ENCODE assay signal across 23 cellular contexts in the genomic region with DNA sequence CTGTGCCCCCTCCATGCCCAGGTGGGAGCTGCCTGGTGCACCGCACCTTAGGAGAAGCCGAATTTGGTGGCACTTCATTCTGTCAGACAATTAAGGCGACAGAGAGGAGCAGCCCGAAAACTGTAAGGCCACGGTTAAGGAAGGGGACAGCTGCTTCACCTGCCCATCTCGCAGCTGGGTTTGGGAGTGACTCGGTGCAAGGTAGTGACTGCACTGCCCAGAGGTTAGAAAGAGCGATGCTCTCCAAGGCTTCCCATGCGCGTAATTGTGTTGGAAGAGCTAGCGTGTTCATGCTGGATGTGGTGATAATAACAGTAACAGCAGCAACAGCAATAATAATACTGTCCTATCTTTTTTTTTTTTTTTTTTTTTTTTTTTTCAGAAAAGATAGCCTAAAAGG.
DNase-seq lines count a peak whose midpoint lies in the region; FAIRE-seq and TF ChIP-seq lines count a peak whose summit lies in the region.
"Had no signal": no experiment of that assay in that cellular context is flagged by ENCODE, and none has a peak within 500 bp of the region (broad histone marks: within the 10 kb centered on the region; RNA-seq: fewer than 3 reads in every experiment).

No MANE protein-coding gene starts in this region.

- peak; percentile 9 for DNase-seq in NCI-H2227 (lab: John Stamatoyannopoulos, UW; ENCODE audit: unreplicated experiment)
- no peak for DNase-seq in NCI-H2227 treated with DMSO at 0.1 percent for 48 hours (lab: John Stamatoyannopoulos, UW)
- DNase-seq in epithelial cell of proximal tubule (ENCODE audit: low read depth): no peak
- no peak for DNase-seq in type B pancreatic cell (ENCODE audit: extremely low spot score, unreplicated experiment)
- DNase-seq in GM12891 (ENCODE audit: insufficient read length, low spot score): no peak
- no peak for DNase-seq in SIG-M5 (lab: John Stamatoyannopoulos, UW)
- no peak for DNase-seq in esophagus squamous epithelium (lab: John Stamatoyannopoulos, UW)
- DNase-seq: activated CD4-positive, alpha-beta T cell treated with anti-CD3 and anti-CD28 coated beads for 4 hours; activated naive CD4-positive, alpha-beta T cell; activated T-cell treated with anti-CD3 and anti-CD28 coated beads, Interleukin-2, amount 50 U/mL, for 24 hours; CD4-positive, CD25-positive, alpha-beta regulatory T cell; colonic mucosa; DMS 273 treated with DMSO at 0.1 percent for 48 hours; left lung; NCI-H1436 treated with DMSO at 0.1 percent for 48 hours; NCI-H510A treated with DMSO at 0.1 percent for 48 hours; Peyer's patch; stimulated activated CD4-positive, alpha-beta T cell treated with anti-CD3 and anti-CD28 coated beads, Interleukin-1b, Interleukin-23, amount 100 ng/mL, for 48 hours; upper lobe of right lung had no signal

- FAIRE-seq in GM12891 (lab: Jason Lieb, UNC): no peak

- H3K4me1 ChIP-seq in mesodermal cell (ENCODE audit: control insufficient read depth, insufficient read depth, low read length, poor library complexity, severe bottlenecking): no peaks in the 10 kb centered on the region
- no peaks in the 10 kb centered on the region for H3K4me1 ChIP-seq in esophagus squamous epithelium
- H3K4me1 ChIP-seq: breast epithelium, colonic mucosa, left lung, Peyer's patch, upper lobe of right lung had no signal

- no peaks in the 10 kb centered on the region for H3K36me3 ChIP-seq in mesodermal cell (ENCODE audit: control insufficient read depth, insufficient read depth, low read length)
- no peaks in the 10 kb centered on the region for H3K36me3 ChIP-seq in esophagus squamous epithelium
- H3K36me3 ChIP-seq: breast epithelium, colonic mucosa, left lung, Peyer's patch, upper lobe of right lung had no signal

- H3K9me3 Mint-ChIP-seq in type B pancreatic cell: no peaks in the 10 kb centered on the region
- H3K9me3 Mint-ChIP-seq: activated T-cell treated with anti-CD3 and anti-CD28 coated beads, Interleukin-2, amount 50 U/mL, for 24 hours; T-helper 1 cell treated with Interleukin-12 subunit alpha and Interleukin-12 subunit beta and Interleukin-4 antibody, amounts not matched to agents 30 μg/mL and 1 μg/mL, for 36 hours had no signal

- H3K27ac Mint-ChIP-seq in type B pancreatic cell: no peak overlapping the region
- H3K27ac Mint-ChIP-seq: activated T-cell treated with anti-CD3 and anti-CD28 coated beads, Interleukin-2, amount 50 U/mL, for 24 hours; CD4-positive, CD25-positive, alpha-beta regulatory T cell; T-helper 1 cell treated with Interleukin-12 subunit alpha and Interleukin-12 subunit beta and Interleukin-4 antibody, amounts not matched to agents 30 μg/mL and 1 μg/mL, for 36 hours had no signal

- intact Hi-C loops in esophagus squamous epithelium (cut with DNase I): no loop called here

- 88 to 89% methylated on average over 6 to 7 of the region's 11 CpGs for WGBS in mesodermal cell (ENCODE audit: insufficient coverage in 2 of 2), 2 experiments
- WGBS in esophagus squamous epithelium, 2 donors: 77 to 87% methylated on average over 8 to 11 of the region's 11 CpGs

- H3K4me3 ChIP-seq in epithelial cell of proximal tubule (ENCODE audit: low read depth, low read length): peak overlapping the region; percentile 31
- peak overlapping the region; percentile 27 for H3K4me3 ChIP-seq in mesodermal cell (ENCODE audit: extremely low read depth, insufficient read depth, low read length, poor library complexity, severe bottlenecking)
- H3K4me3 ChIP-seq in esophagus squamous epithelium: no peak overlapping the region
- H3K4me3 ChIP-seq: colonic mucosa, left lung, upper lobe of right lung had no signal

- H3K36me3 Mint-ChIP-seq in type B pancreatic cell: no peaks in the 10 kb centered on the region
- H3K36me3 Mint-ChIP-seq: CD4-positive, CD25-positive, alpha-beta regulatory T cell had no signal

- H3K27me3 Mint-ChIP-seq in type B pancreatic cell: peaks cover 74% of the 10 kb centered on the region

- peaks cover 6% of the 10 kb centered on the region for H3K4me1 Mint-ChIP-seq in type B pancreatic cell (ENCODE audit: unreplicated experiment)
- H3K4me1 Mint-ChIP-seq: CD4-positive, CD25-positive, alpha-beta regulatory T cell had no signal

- H3K4me3 Mint-ChIP-seq in type B pancreatic cell: peak overlapping the region; percentile 86
- H3K4me3 Mint-ChIP-seq: activated T-cell treated with anti-CD3 and anti-CD28 coated beads, Interleukin-2, amount 50 U/mL, for 24 hours; CD4-positive, CD25-positive, alpha-beta regulatory T cell; T-helper 1 cell treated with Interleukin-12 subunit alpha and Interleukin-12 subunit beta and Interleukin-4 antibody, amounts not matched to agents 30 μg/mL and 1 μg/mL, for 36 hours had no signal

- H3K9me3 ChIP-seq in mesodermal cell (ENCODE audit: control insufficient read depth, low read length) (no peaks in the 10 kb centered on the region), esophagus squamous epithelium (no peaks in the 10 kb centered on the region)
- H3K9me3 ChIP-seq: breast epithelium, colonic mucosa, left lung, Peyer's patch, upper lobe of right lung had no signal

- H3K27ac ChIP-seq in mesodermal cell (ENCODE audit: low read depth, low read length, severe bottlenecking): no peak overlapping the region
- no peak overlapping the region for H3K27ac ChIP-seq in esophagus squamous epithelium
- H3K27ac ChIP-seq: 22Rv1, breast epithelium, colonic mucosa, left lung, Peyer's patch, upper lobe of right lung had no signal

- H3K27me3 ChIP-seq in esophagus squamous epithelium: peaks cover 0 to 35% (median 0%) of the 10 kb centered on the region in 4 donors
- H3K27me3 ChIP-seq: colonic mucosa, Peyer's patch had no signal

- TF ChIP-seq CTCF in epithelial cell of proximal tubule (conservative IDR thresholded peaks at IDR 0.05; ENCODE audit: low read depth, low read length) (no peak), type B pancreatic cell (conservative IDR thresholded peaks at IDR 0.05) (no peak), esophagus squamous epithelium (IDR thresholded peaks at IDR 0.05) (no peak)

- TF ChIP-seq POLR2A in GM12891 (IDR thresholded peaks at IDR 0.05; ENCODE audit: low read depth, low read length) (no peak), esophagus squamous epithelium (IDR thresholded peaks at IDR 0.05) (no peak)

TF ChIP-seq in GM12891, 5 proteins besides CTCF, POLR2A, EP300 and RAD21:
- no peak for TF ChIP-seq POLR2AphosphoS5 (IDR thresholded peaks at IDR 0.05; ENCODE audit: low read depth, low read length)
- TF ChIP-seq TAF1 (IDR thresholded peaks at IDR 0.05; ENCODE audit: low read depth, low read length): no peak

Comparison
In these comparisons a context has a peak if more than half of its experiments do, and no peak if none do; other contexts are left out.
1. H3K4me3 ChIP-seq: peak in epithelial cell of proximal tubule (single experiment) and mesodermal cell (single experiment); none in esophagus squamous epithelium (0 of 4).